ENCODE assay signal across 26 cellular contexts in the genomic region with DNA sequence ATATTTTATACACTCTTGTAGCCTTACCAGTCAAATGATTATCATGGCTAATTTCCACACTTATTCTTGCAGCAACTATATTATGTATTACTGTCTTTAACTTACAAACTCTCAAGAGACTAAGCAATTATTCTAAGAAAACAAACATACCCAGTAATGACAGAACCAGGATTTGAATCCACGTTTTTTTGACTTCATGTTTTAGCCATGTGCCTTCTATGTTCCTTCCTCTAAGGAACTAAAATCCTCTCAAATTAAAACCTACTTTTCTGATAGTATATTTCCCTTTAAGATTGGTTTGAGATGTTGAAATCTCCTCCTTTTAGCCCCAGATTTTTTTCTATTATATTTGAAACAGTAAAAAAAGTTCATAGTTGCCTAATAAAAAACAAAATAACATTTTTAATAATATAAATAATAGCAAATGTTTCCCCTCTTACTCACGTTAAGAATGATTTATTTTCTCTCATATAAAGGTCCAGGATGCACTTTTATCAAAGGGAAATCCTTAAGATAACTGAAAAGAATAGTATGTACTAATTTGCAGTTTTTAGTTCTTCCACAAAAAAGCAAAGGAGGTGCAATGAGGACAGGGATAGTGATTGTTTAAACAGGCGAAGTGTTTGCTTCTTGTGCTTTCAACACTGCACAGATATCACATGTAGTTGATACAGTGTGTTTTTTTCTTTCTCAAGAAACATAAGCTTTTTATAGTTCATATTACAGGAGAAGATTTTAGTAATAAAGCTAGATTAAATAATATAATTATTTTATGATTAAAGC. TPM values are rescaled to one million over a fixed set of nuclear protein-coding genes. Genes with fewer than 3 reads are reported as not detected.
DNase-seq lines count a peak whose midpoint lies in the region; ATAC-seq, FAIRE-seq and TF ChIP-seq lines count a peak whose summit lies in the region.
"Had no signal": no experiment of that assay in that cellular context is flagged by ENCODE, and none has a peak within 500 bp of the region (broad histone marks: within the 10 kb centered on the region; RNA-seq: fewer than 3 reads in every experiment).

No MANE protein-coding gene starts in this region.

- no peak for TF ChIP-seq RAD21 in HepG2 (CRISPR knock-in tag; IDR thresholded peaks at IDR 0.05)

- intact Hi-C loops in right lobe of liver (cut with DNase I) = no loop called here
- intact Hi-C loops in HepG2 (cut with micrococcal nuclease; ENCODE audit: unreplicated experiment) = loop anchor here (10.0 kb wide), 1 partner anchor 526 kb away; no protein-coding TSS in a partner anchor

- no peak overlapping the region for H3K27ac ChIP-seq in right lobe of liver
- H3K27ac ChIP-seq in HepG2 (ENCODE audit: extremely low read length, insufficient read depth, low read length) = no peak overlapping the region
- H3K27ac ChIP-seq: KMS-11, RWPE1 had no signal

- POLR2A ChIA-PET in HepG2 (lab: Yijun Ruan, JAX) = no interaction called here

- no peaks in the 10 kb centered on the region for H4K20me1 ChIP-seq in HepG2 (ENCODE audit: insufficient read depth, low read length)

- peaks cover 3% of the 10 kb centered on the region for H3K9me3 Mint-ChIP-seq in stimulated activated memory B cell treated with anti-CD40 and anti-IgM and Interleukin-4, amounts not matched to agents 10 μg/mL and 1 μg/mL and 100 μg/mL, for 72 hours
- H3K9me3 Mint-ChIP-seq: IgD-negative memory B cell had no signal

- peaks cover 6% of the 10 kb centered on the region for H3K4me1 Mint-ChIP-seq in stimulated activated memory B cell treated with anti-CD40 and anti-IgM and Interleukin-4, amounts not matched to agents 10 μg/mL and 1 μg/mL and 100 μg/mL, for 72 hours

- H3K36me3 Mint-ChIP-seq in stimulated activated memory B cell treated with anti-CD40 and anti-IgM and Interleukin-4, amounts not matched to agents 10 μg/mL and 1 μg/mL and 100 μg/mL, for 72 hours = peaks cover 76% of the 10 kb centered on the region

- no peak for FAIRE-seq in HepG2 (lab: Jason Lieb, UNC)
- FAIRE-seq: GM18507 had no signal

- H3K27me3 ChIP-seq in right lobe of liver (no peaks in the 10 kb centered on the region), HepG2 (ENCODE audit: control insufficient read depth in 1 of 2, insufficient read depth in 2 of 2, low read length in 2 of 2) (no peaks in the 10 kb centered on the region)

- in situ Hi-C loops in HepG2 (cut with HindIII; ENCODE audit: extremely low pct_ligation_motif_present, low pct_unique_long_range_greater_than_20kb) = loop anchor here (10.0 kb wide), 1 partner anchor 216 kb away; no protein-coding TSS in a partner anchor

- BruUV-seq in HepG2 (replicated peaks; lab: Mats Ljungman, UMichigan) = no TSS peak

- no peak overlapping the region for H3K4me3 ChIP-seq in right lobe of liver
- no peak overlapping the region for H3K4me3 ChIP-seq in HepG2 (replicated peaks in 1 of 3; ENCODE audit: insufficient read depth in 1 of 3, low read depth in 2 of 3, low read length in 3 of 3)

- CTCF ChIA-PET in HepG2 (lab: Yijun Ruan, JAX; ENCODE audit: low intra/inter-chr PET ratio, low total read pairs) = no interaction called here

- TF ChIP-seq CTCF in right lobe of liver (IDR thresholded peaks at IDR 0.05) (no peak), HepG2 (CRISPR knock-in tag; IDR thresholded peaks at IDR 0.05) (no peak)

- H3K4me1 ChIP-seq in right lobe of liver (no peaks in the 10 kb centered on the region), HepG2 (ENCODE audit: insufficient read depth, low read length) (no peaks in the 10 kb centered on the region)

- no peak for TF ChIP-seq POLR2A in right lobe of liver (IDR thresholded peaks at IDR 0.05)
- no peak for TF ChIP-seq POLR2A in HepG2 (IDR thresholded peaks at IDR 0.05; ENCODE audit: insufficient read depth in 1 of 2, low read depth in 2 of 2, low read length in 2 of 2)

- no peak overlapping the region for H2AFZ ChIP-seq in HepG2 (ENCODE audit: low read length)

- H3K36me3 ChIP-seq in right lobe of liver = peaks cover 0 to 28% (median 5%) of the 10 kb centered on the region in 4 donors
- peaks cover 14 to 64% of the 10 kb centered on the region in 2 experiments for H3K36me3 ChIP-seq in HepG2 (replicated peaks in 1 of 2; ENCODE audit: control insufficient read depth in 1 of 2, insufficient read depth in 2 of 2, low read length in 2 of 2)

- TF ChIP-seq EP300 in HepG2 (IDR thresholded peaks at IDR 0.05; ENCODE audit: low read depth in 2 of 2, low read length in 2 of 2) = no peak
- TF ChIP-seq EP300 in HepG2 (CRISPR knock-in tag; IDR thresholded peaks at IDR 0.05; ENCODE audit: borderline replicate concordance) = no peak

- 40% methylated on average over 3 of the region's 3 CpGs for WGBS in right lobe of liver (ENCODE audit: insufficient coverage, low coverage, low lambda C conversion rate, missing lambda C conversion rate)
- WGBS in HepG2 (ENCODE audit: low lambda C conversion rate) = 97% methylated on average over 3 of the region's 3 CpGs

- no peak overlapping the region for H3K4me3 Mint-ChIP-seq in stimulated activated memory B cell treated with anti-CD40 and anti-IgM and Interleukin-4, amounts not matched to agents 10 μg/mL and 1 μg/mL and 100 μg/mL, for 72 hours
- H3K4me3 Mint-ChIP-seq: IgD-negative memory B cell had no signal

- H3K9ac ChIP-seq in HepG2 (ENCODE audit: insufficient read depth, low read depth, low read length) = no peak overlapping the region
- H3K9ac ChIP-seq: KMS-11 had no signal

- no peaks in the 10 kb centered on the region for H3K27me3 Mint-ChIP-seq in stimulated activated memory B cell treated with anti-CD40 and anti-IgM and Interleukin-4, amounts not matched to agents 10 μg/mL and 1 μg/mL and 100 μg/mL, for 72 hours
- H3K27me3 Mint-ChIP-seq: IgD-negative memory B cell had no signal

- H3K79me2 ChIP-seq in HepG2 (ENCODE audit: insufficient read depth, low read length) = peaks cover under 1% of the 10 kb centered on the region

- no peak overlapping the region for H3K4me2 ChIP-seq in HepG2 (ENCODE audit: low read depth, low read length)
- H3K4me2 ChIP-seq: KMS-11 had no signal

- no peak overlapping the region for H3K27ac Mint-ChIP-seq in stimulated activated memory B cell treated with anti-CD40 and anti-IgM and Interleukin-4, amounts not matched to agents 10 μg/mL and 1 μg/mL and 100 μg/mL, for 72 hours
- H3K27ac Mint-ChIP-seq: IgD-negative memory B cell had no signal

- ATAC-seq in right lobe of liver = peak; percentile 50 to 85 (median 78)
- ATAC-seq in HepG2 = no peak
- peak; percentile 69 for ATAC-seq in left lobe of liver
- ATAC-seq in stimulated activated memory B cell treated with anti-CD40 and anti-IgM and Interleukin-4, amounts not matched to agents 10 μg/mL and 1 μg/mL and 100 μg/mL, for 72 hours = no peak
- ATAC-seq: HCT116, Panc1 had no signal

- DNase-seq in right lobe of liver = no peak
- DNase-seq in HepG2 (ENCODE audit: low spot score) = no peak
- peak; percentile 36 for DNase-seq in amniotic epithelial cell (ENCODE audit: low read depth)
- no peak for DNase-seq in left lobe of liver (ENCODE audit: low spot score)
- DNase-seq in T1000 (lab: John Stamatoyannopoulos, UW) = no peak
- no peak for DNase-seq in NK-92 treated with Interleukin-12 subunit alpha and Interleukin-12 subunit beta, amount 100 ng/mL, for 24 hours (lab: John Stamatoyannopoulos, UW)
- DNase-seq: C1 segment of cervical spinal cord, DMS153, NCI-H1048, NCI-H1417, NCI-H1694, NCI-H2081, NCI-H2227 treated with DMSO at 0.1 percent for 48 hours, NCI-H69, SHP77 treated with DMSO at 0.1 percent for 48 hours had no signal

- no peaks in the 10 kb centered on the region for H3K9me3 ChIP-seq in right lobe of liver
- no peaks in the 10 kb centered on the region for H3K9me3 ChIP-seq in HepG2 (ENCODE audit: low read length)

RNA-seq across cellular contexts. Expression of a gene that starts 54.0 kb away (rescaled TPM):
- total RNA-seq in right lobe of liver (10 to 100 TPM; 17.3 to 43.0 (median 23.4) TPM), HepG2 (2016; rRNA removed; fragmentation: Illumina TruSeq; extraction: Trizol) (89.1 and 143 TPM in 2 replicates), left lobe of liver (16.7 TPM)
- 8.7 and 9.0 TPM in 2 replicates for total RNA-seq in HepG2 (2016; cell fraction: cytosol; rRNA removed; fragmentation: Illumina TruSeq; extraction: Trizol; ENCODE audit: low read depth)
- total RNA-seq in HepG2 (2016; cell fraction: insoluble cytoplasmic fraction; rRNA removed; fragmentation: Illumina TruSeq; extraction: Trizol) = 88.5 and 157 TPM in 2 replicates
- 24.7 and 29.0 TPM in 2 replicates for total RNA-seq in HepG2 (2016; cell fraction: membrane; rRNA removed; fragmentation: Illumina TruSeq; extraction: Trizol)
- total RNA-seq in HepG2 (2016; cell fraction: nucleus; rRNA removed; fragmentation: Illumina TruSeq; extraction: Trizol) = 49.2 and 53.4 TPM in 2 replicates
- 53.8 and 70.7 TPM in 2 replicates for polyA plus RNA-seq in HepG2 (2011; rRNA removed)
- polyA plus RNA-seq in HepG2 (2011; cell fraction: cytosol; rRNA removed) = 42.0 and 56.0 TPM in 2 replicates
- 16.3 and 18.4 TPM in 2 replicates for polyA plus RNA-seq in HepG2 (2011; cell fraction: nucleus; rRNA removed)
- 43.1 and 55.0 TPM in 2 replicates for polyA plus RNA-seq in HepG2 (2012)
- 6.7 and 7.8 TPM in 2 replicates for polyA plus RNA-seq in HepG2 (2016; cell fraction: cytosol; fragmentation: Illumina TruSeq; extraction: Trizol; ENCODE audit: low read depth)
- polyA plus RNA-seq in HepG2 (2016; cell fraction: insoluble cytoplasmic fraction; fragmentation: Illumina TruSeq; extraction: Trizol; ENCODE audit: low read depth) = 174 and 193 TPM in 2 replicates
- polyA plus RNA-seq in HepG2 (2016; cell fraction: membrane; fragmentation: Illumina TruSeq; extraction: Trizol; ENCODE audit: low read depth) = 17.5 and 19.5 TPM in 2 replicates
- polyA plus RNA-seq in HepG2 (2016; cell fraction: nucleus; fragmentation: Illumina TruSeq; extraction: Trizol; ENCODE audit: insufficient read depth, low read depth) = 56.3 and 60.3 TPM in 2 replicates
- 45.5 and 54.2 TPM in 2 replicates for polyA minus RNA-seq in HepG2 (2011; rRNA and poly(A)+ RNA removed; ENCODE audit: low replicate concordance)
- 45.8 and 49.5 TPM in 2 replicates for polyA minus RNA-seq in HepG2 (2011; cell fraction: cytosol; rRNA and poly(A)+ RNA removed)
- 48.0 and 53.3 TPM in 2 replicates for polyA minus RNA-seq in HepG2 (2011; cell fraction: nucleus; rRNA and poly(A)+ RNA removed)

RNA-seq across cellular contexts. Expression of a gene that starts 54.1 kb away (rescaled TPM):
- total RNA-seq in right lobe of liver (not detected), HepG2 (2016; rRNA removed; fragmentation: Illumina TruSeq; extraction: Trizol) (not detected in 2 replicates), left lobe of liver (not detected)
- not detected in 2 replicates for total RNA-seq in HepG2 (2016; cell fraction: cytosol; rRNA removed; fragmentation: Illumina TruSeq; extraction: Trizol; ENCODE audit: low read depth)
- not detected in 2 replicates for total RNA-seq in HepG2 (2016; cell fraction: insoluble cytoplasmic fraction; rRNA removed; fragmentation: Illumina TruSeq; extraction: Trizol)
- not detected in 2 replicates for total RNA-seq in HepG2 (2016; cell fraction: membrane; rRNA removed; fragmentation: Illumina TruSeq; extraction: Trizol)
- total RNA-seq in HepG2 (2016; cell fraction: nucleus; rRNA removed; fragmentation: Illumina TruSeq; extraction: Trizol) = not detected in 2 replicates
- not detected in 2 replicates for polyA plus RNA-seq in HepG2 (2011; rRNA removed)
- not detected in 2 replicates for polyA plus RNA-seq in HepG2 (2011; cell fraction: cytosol; rRNA removed)
- polyA plus RNA-seq in HepG2 (2011; cell fraction: nucleus; rRNA removed) = not detected in 2 replicates
- not detected in 2 replicates for polyA plus RNA-seq in HepG2 (2012)
- polyA plus RNA-seq in HepG2 (2016; cell fraction: cytosol; fragmentation: Illumina TruSeq; extraction: Trizol; ENCODE audit: low read depth) = not detected in 2 replicates
- not detected in 2 replicates for polyA plus RNA-seq in HepG2 (2016; cell fraction: insoluble cytoplasmic fraction; fragmentation: Illumina TruSeq; extraction: Trizol; ENCODE audit: low read depth)
- polyA plus RNA-seq in HepG2 (2016; cell fraction: membrane; fragmentation: Illumina TruSeq; extraction: Trizol; ENCODE audit: low read depth) = not detected in 2 replicates
- not detected in 2 replicates for polyA plus RNA-seq in HepG2 (2016; cell fraction: nucleus; fragmentation: Illumina TruSeq; extraction: Trizol; ENCODE audit: insufficient read depth, low read depth)
- not detected in 2 replicates for polyA minus RNA-seq in HepG2 (2011; rRNA and poly(A)+ RNA removed; ENCODE audit: low replicate concordance)
- not detected in 2 replicates for polyA minus RNA-seq in HepG2 (2011; cell fraction: cytosol; rRNA and poly(A)+ RNA removed)
- polyA minus RNA-seq in HepG2 (2011; cell fraction: nucleus; rRNA and poly(A)+ RNA removed) = not detected in 2 replicates
- total RNA-seq: A673, H4, NCI-H460, OCI-LY7 had no signal
- polyA plus RNA-seq: IgD-negative memory B cell had no signal

Comparison
In these comparisons a context has a peak if more than half of its experiments do, and no peak if none do; other contexts are left out.
1. ATAC-seq: peak in right lobe of liver (4 of 4) and left lobe of liver (single experiment); none in HepG2 (single experiment) and stimulated activated memory B cell treated with anti-CD40 and anti-IgM and Interleukin-4, amounts not matched to agents 10 μg/mL and 1 μg/mL and 100 μg/mL, for 72 hours (single experiment).